7 cellular contexts compared by ENCODE assay signal in genomic region chr12:4603946-4604345, GRCh38.
"Had no signal": no experiment of that assay in that cellular context is flagged by ENCODE, and none has a peak within 500 bp of the region (broad histone marks: within the 10 kb centered on the region; RNA-seq: fewer than 3 reads in every experiment).

No MANE protein-coding gene starts in this region.

- H3K27ac ChIP-seq: brain microvascular endothelial cell, cardiac muscle cell had no signal

- H3K9me3 ChIP-seq: adrenal gland, ascending aorta, body of pancreas, breast epithelium had no signal

- DNase-seq: activated gamma-delta T cell had no signal

- H3K36me3 ChIP-seq: adrenal gland, brain microvascular endothelial cell, breast epithelium, cardiac muscle cell had no signal

- H3K27me3 ChIP-seq: adrenal gland, ascending aorta, body of pancreas, brain microvascular endothelial cell, breast epithelium had no signal

- H3K4me1 ChIP-seq: ascending aorta, breast epithelium had no signal
